Comparison of ENCODE assay signal across 9 cellular contexts in genomic region chr9:36818242-36818938, GRCh38.
DNase-seq lines count a peak whose midpoint lies in the region; ATAC-seq and TF ChIP-seq lines count a peak whose summit lies in the region.
"Had no signal": no experiment of that assay in that cellular context is flagged by ENCODE, and none has a peak within 500 bp of the region (broad histone marks: within the 10 kb centered on the region; RNA-seq: fewer than 3 reads in every experiment).

No MANE protein-coding gene starts in this region.

- H3K4me1 ChIP-seq in right atrium auricular region (peaks cover 0 to 12% of the 10 kb centered on the region in 2 donors), prostate gland (replicated peaks) (no peaks in the 10 kb centered on the region)

- H3K4me3 ChIP-seq in WERI-Rb-1 (ENCODE audit: low read depth, low read length) (peak overlapping the region; percentile 38), right atrium auricular region (peak overlapping the region; percentile 26 to 40), prostate gland (peak overlapping the region; percentile 14 to 25)

- H3K27me3 ChIP-seq in WERI-Rb-1 (ENCODE audit: insufficient read depth, low read depth, severe bottlenecking) = no peaks in the 10 kb centered on the region
- H3K27me3 ChIP-seq in right atrium auricular region = no peaks in the 10 kb centered on the region
- no peaks in the 10 kb centered on the region for H3K27me3 ChIP-seq in prostate gland (replicated peaks; ENCODE audit: insufficient read depth)

- TF ChIP-seq POLR2A in prostate gland (IDR thresholded peaks at IDR 0.05) = no peak

- TF ChIP-seq CTCF in WERI-Rb-1 (IDR thresholded peaks at IDR 0.05; ENCODE audit: low read depth, low read length) (no peak), right atrium auricular region (IDR thresholded peaks at IDR 0.05) (no peak), prostate gland (IDR thresholded peaks at IDR 0.05) (no peak)

- H3K9me3 ChIP-seq in WERI-Rb-1 (ENCODE audit: severe bottlenecking) (no peaks in the 10 kb centered on the region), right atrium auricular region (no peaks in the 10 kb centered on the region), prostate gland (no peaks in the 10 kb centered on the region)

- H3K36me3 ChIP-seq in WERI-Rb-1 (no peaks in the 10 kb centered on the region), right atrium auricular region (no peaks in the 10 kb centered on the region), prostate gland (no peaks in the 10 kb centered on the region)

- intact Hi-C loops in prostate gland (cut with DNase I) = no loop called here

- ATAC-seq in HG02759 (IDR thresholded peaks at IDR 0.05; ENCODE audit: unreplicated experiment) (no peak), GM21619 (IDR thresholded peaks at IDR 0.05; ENCODE audit: unreplicated experiment) (no peak)

- WGBS in prostate gland = 6% methylated on average over 32 of the region's 32 CpGs

- H3K27ac ChIP-seq in WERI-Rb-1 (peak overlapping the region; percentile 84), right atrium auricular region (no peak overlapping the region), prostate gland (no peak overlapping the region)

- DNase-seq in ELF-1 (ENCODE audit: low read depth, low spot score) (peak; percentile 11), WERI-Rb-1 (peak; percentile 66), right atrium auricular region (ENCODE audit: low spot score) (no peak), prostate gland (ENCODE audit: low spot score) (no peak), NCI-H2196 (lab: John Stamatoyannopoulos, UW; ENCODE audit: unreplicated experiment) (no peak), iPS-NIHi11 (ENCODE audit: low spot score) (no peak)
- DNase-seq: activated CD4-positive, alpha-beta memory T cell treated with anti-CD3 and anti-CD28 coated beads, Interleukin-2, amount 10 ng/mL, durations not matched to agents 7 days and 5 days had no signal

Comparison
In these comparisons a context has a peak if more than half of its experiments do, and no peak if none do; other contexts are left out.
1. DNase-seq: peak in ELF-1 (single experiment) and WERI-Rb-1 (single experiment); none in right atrium auricular region (single experiment), prostate gland (single experiment), NCI-H2196 (single experiment) and iPS-NIHi11 (single experiment).
2. Peak in every context shown above with its lines, with median percentiles within 50 percentile points of each other: H3K4me3 ChIP-seq.